ENCODE assay signal across 1 cellular context in the genomic region with DNA sequence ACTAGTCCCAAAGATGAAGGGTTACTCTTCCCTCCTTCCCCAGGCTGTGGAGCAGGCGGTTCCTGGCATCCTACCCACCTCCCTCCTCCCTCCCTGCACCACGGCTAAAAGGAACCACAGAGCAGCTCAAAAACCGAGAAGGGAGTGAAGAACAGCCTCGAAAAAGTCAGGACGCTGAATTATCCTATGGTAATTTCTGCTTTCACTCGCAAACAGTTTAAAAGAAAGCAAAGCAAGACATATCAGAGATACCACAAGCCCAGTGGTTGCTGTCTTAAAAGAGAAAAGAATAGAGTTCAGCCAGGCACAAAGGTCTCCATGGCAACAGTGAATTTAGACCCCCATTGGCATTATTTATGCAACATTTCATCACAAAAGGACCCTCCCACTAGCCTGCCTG.
TF ChIP-seq lines count a peak whose summit lies in the region.

No MANE protein-coding gene starts in this region.

TF ChIP-seq in GM23338, 12 proteins besides CTCF, POLR2A, EP300 and RAD21 (continued from another document):
- TF ChIP-seq, protein P1, sequence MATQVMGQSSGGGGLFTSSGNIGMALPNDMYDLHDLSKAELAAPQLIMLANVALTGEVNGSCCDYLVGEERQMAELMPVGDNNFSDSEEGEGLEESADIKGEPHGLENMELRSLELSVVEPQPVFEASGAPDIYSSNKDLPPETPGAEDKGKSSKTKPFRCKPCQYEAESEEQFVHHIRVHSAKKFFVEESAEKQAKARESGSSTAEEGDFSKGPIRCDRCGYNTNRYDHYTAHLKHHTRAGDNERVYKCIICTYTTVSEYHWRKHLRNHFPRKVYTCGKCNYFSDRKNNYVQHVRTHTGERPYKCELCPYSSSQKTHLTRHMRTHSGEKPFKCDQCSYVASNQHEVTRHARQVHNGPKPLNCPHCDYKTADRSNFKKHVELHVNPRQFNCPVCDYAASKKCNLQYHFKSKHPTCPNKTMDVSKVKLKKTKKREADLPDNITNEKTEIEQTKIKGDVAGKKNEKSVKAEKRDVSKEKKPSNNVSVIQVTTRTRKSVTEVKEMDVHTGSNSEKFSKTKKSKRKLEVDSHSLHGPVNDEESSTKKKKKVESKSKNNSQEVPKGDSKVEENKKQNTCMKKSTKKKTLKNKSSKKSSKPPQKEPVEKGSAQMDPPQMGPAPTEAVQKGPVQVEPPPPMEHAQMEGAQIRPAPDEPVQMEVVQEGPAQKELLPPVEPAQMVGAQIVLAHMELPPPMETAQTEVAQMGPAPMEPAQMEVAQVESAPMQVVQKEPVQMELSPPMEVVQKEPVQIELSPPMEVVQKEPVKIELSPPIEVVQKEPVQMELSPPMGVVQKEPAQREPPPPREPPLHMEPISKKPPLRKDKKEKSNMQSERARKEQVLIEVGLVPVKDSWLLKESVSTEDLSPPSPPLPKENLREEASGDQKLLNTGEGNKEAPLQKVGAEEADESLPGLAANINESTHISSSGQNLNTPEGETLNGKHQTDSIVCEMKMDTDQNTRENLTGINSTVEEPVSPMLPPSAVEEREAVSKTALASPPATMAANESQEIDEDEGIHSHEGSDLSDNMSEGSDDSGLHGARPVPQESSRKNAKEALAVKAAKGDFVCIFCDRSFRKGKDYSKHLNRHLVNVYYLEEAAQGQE (IDR thresholded peaks at IDR 0.05; ENCODE audit: unreplicated experiment): no peak
- TF ChIP-seq JUNB (IDR thresholded peaks at IDR 0.05; ENCODE audit: unreplicated experiment) (no peak), POLR2AphosphoS5 (IDR thresholded peaks at IDR 0.05; ENCODE audit: low read depth) (no peak), ZNF331 (CRISPR knock-in tag; IDR thresholded peaks at IDR 0.05; ENCODE audit: low read depth) (no peak)
TF ChIP-seq in GM23338: peak in this region for 0.
